Comparison of ENCODE assay signal across 38 cellular contexts in the genomic region with DNA sequence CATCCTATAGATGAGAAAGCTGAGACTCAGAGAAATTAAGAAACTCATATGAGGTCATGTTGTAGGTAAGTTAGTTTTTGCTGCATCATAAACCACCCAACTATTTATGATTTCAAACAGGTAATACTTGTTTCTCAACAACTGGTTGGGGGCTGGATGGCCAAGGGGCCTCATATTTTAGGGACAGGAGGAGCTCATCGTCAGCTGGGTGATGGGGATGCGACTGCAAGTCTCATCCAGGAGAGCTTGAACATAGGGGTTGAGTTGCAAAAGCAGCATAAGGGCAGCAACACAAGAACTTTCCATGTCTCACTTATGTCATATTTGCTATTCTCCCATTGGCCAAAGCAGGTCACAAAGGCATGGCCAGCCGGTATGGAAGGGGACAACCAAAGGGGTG. TPM values are rescaled to one million over a fixed set of nuclear protein-coding genes. Genes with fewer than 3 reads are reported as not detected.
"Had no signal": no experiment of that assay in that cellular context is flagged by ENCODE, and none has a peak within 500 bp of the region (broad histone marks: within the 10 kb centered on the region; RNA-seq: fewer than 3 reads in every experiment).

No MANE protein-coding gene starts in this region.

- H3K27ac Mint-ChIP-seq: activated B cell treated with CpG ODN at 0.5 μM for 24 hours; activated CD4-positive, alpha-beta memory T cell treated with anti-CD3 and anti-CD28 coated beads, Interleukin-2, amount 10 ng/mL, durations not matched to agents 7 days and 5 days; activated CD4-positive, alpha-beta T cell treated with anti-CD3 and anti-CD28 coated beads, Interleukin-2, amount 10 ng/mL, durations not matched to agents 7 days and 5 days; activated CD8-positive, alpha-beta memory T cell treated with anti-CD3 and anti-CD28 coated beads, Interleukin-2, amount 10 ng/mL, durations not matched to agents 7 days and 5 days; activated CD8-positive, alpha-beta T cell treated with anti-CD3 and anti-CD28 coated beads, Interleukin-2, amount 10 ng/mL, durations not matched to agents 7 days and 5 days; activated naive CD4-positive, alpha-beta T cell treated with anti-CD3 and anti-CD28 coated beads for 36 hours; activated naive CD4-positive, alpha-beta T cell treated with anti-CD3 and anti-CD28 coated beads, Interleukin-2, amount 50 U/mL, for 72 hours; activated naive CD8-positive, alpha-beta T cell treated with anti-CD3 and anti-CD28 coated beads for 36 hours; activated T-cell treated with anti-CD3 and anti-CD28 coated beads, Interleukin-2, amount 50 U/mL, for 24 hours; activated T-cell treated with anti-CD3 and anti-CD28 coated beads, Interleukin-2, amount 50 U/mL, for 72 hours; activated T-helper 1 cell treated with anti-CD3 and anti-CD28 coated beads, Interleukin-12 subunit alpha, Interleukin-12 subunit beta, Interleukin-2, Interleukin-4 antibody, amounts not matched to agents 30 ng/mL and 10 ng/mL and 1 ng/mL, durations not matched to agents 14 hours and 24 hours and 36 hours; activated T-helper 17 cell treated with anti-CD3 and anti-CD28 coated beads, Interleukin-2, amount 50 U/mL, for 72 hours; T-helper 1 cell treated with Interleukin-12 subunit alpha and Interleukin-12 subunit beta and Interleukin-4 antibody, amounts not matched to agents 30 μg/mL and 1 μg/mL, for 36 hours; T-helper 2 cell treated with Interferon-gamma antibody and Interleukin-4, amounts not matched to agents 5 μg/mL and 100 μg/mL, for 36 hours had no signal

- H3K4me3 ChIP-seq: adrenal gland, body of pancreas, breast epithelium had no signal

- H3K27ac ChIP-seq: adrenal gland, body of pancreas, brain microvascular endothelial cell, breast epithelium, VCaP had no signal

- DNase-seq: activated B cell treated with CpG ODN at 0.5 μM for 24 hours; activated CD4-positive, alpha-beta memory T cell treated with anti-CD3 and anti-CD28 coated beads, Interleukin-2, amount 10 ng/mL, durations not matched to agents 7 days and 5 days; activated CD4-positive, alpha-beta T cell treated with anti-CD3 and anti-CD28 coated beads for 4 hours; activated CD4-positive, alpha-beta T cell treated with anti-CD3 and anti-CD28 coated beads, Interleukin-2, amount 10 ng/mL, durations not matched to agents 7 days and 5 days; activated CD4-positive, alpha-beta T cell treated with anti-CD3 and anti-CD28 coated beads, Interleukin-2, amount 50 U/mL, for 48 hours; activated CD4-positive, CD25-positive, alpha-beta regulatory T cell treated with anti-CD3 and anti-CD28 coated beads, Interleukin-2, amount 50 U/mL, for 72 hours; activated CD8-positive, alpha-beta memory T cell treated with anti-CD3 and anti-CD28 coated beads for 24 hours; activated CD8-positive, alpha-beta memory T cell treated with anti-CD3 and anti-CD28 coated beads, Interleukin-2, amount 10 ng/mL, durations not matched to agents 7 days and 5 days; activated CD8-positive, alpha-beta memory T cell treated with anti-CD3 and anti-CD28 coated beads, Interleukin-2, amount 50 U/mL, for 48 hours; activated CD8-positive, alpha-beta T cell treated with anti-CD3 and anti-CD28 coated beads, Interleukin-2, amount 10 ng/mL, durations not matched to agents 7 days and 5 days; activated effector memory CD4-positive, alpha-beta T cell treated with anti-CD3 and anti-CD28 coated beads, Interleukin-2, amount 50 U/mL, for 16 hours; activated gamma-delta T cell treated with Interleukin-2 at 50 U/mL for 16 hours; activated naive CD4-positive, alpha-beta T cell; activated naive CD4-positive, alpha-beta T cell treated with anti-CD3 and anti-CD28 coated beads for 36 hours; activated naive CD4-positive, alpha-beta T cell treated with anti-CD3 and anti-CD28 coated beads, Interleukin-2, amount 50 U/mL, for 16 hours; activated naive CD8-positive, alpha-beta T cell treated with anti-CD3 and anti-CD28 coated beads for 36 hours; activated T-cell treated with anti-CD3 and anti-CD28 coated beads, Interleukin-2, amount 50 U/mL, for 24 hours; activated T-cell treated with anti-CD3 and anti-CD28 coated beads, Interleukin-2, amount 50 U/mL, for 72 hours; adrenal gland; amniotic stem cell; aorta; body of pancreas; brain microvascular endothelial cell; central memory CD4-positive, alpha-beta T cell; T-helper 1 cell; T-helper 2 cell; T-helper 9 cell had no signal

- H3K36me3 ChIP-seq: adrenal gland, brain microvascular endothelial cell, breast epithelium had no signal

- H3K27me3 Mint-ChIP-seq: activated B cell treated with CpG ODN at 0.5 μM for 24 hours; activated CD4-positive, alpha-beta memory T cell treated with anti-CD3 and anti-CD28 coated beads, Interleukin-2, amount 10 ng/mL, durations not matched to agents 7 days and 5 days; activated CD4-positive, alpha-beta T cell treated with anti-CD3 and anti-CD28 coated beads, Interleukin-2, amount 10 ng/mL, durations not matched to agents 7 days and 5 days; activated CD8-positive, alpha-beta memory T cell treated with anti-CD3 and anti-CD28 coated beads, Interleukin-2, amount 10 ng/mL, durations not matched to agents 7 days and 5 days; activated naive CD8-positive, alpha-beta T cell treated with anti-CD3 and anti-CD28 coated beads for 36 hours; activated T-cell treated with anti-CD3 and anti-CD28 coated beads, Interleukin-2, amount 50 U/mL, for 24 hours; activated T-helper 17 cell treated with anti-CD3 and anti-CD28 coated beads, Interleukin-2, amount 50 U/mL, for 72 hours had no signal

- H3K9me3 Mint-ChIP-seq: activated T-cell treated with anti-CD3 and anti-CD28 coated beads, Interleukin-2, amount 50 U/mL, for 24 hours; activated T-helper 1 cell treated with anti-CD3 and anti-CD28 coated beads, Interleukin-12 subunit alpha, Interleukin-12 subunit beta, Interleukin-2, Interleukin-4 antibody, amounts not matched to agents 30 ng/mL and 10 ng/mL and 1 ng/mL, durations not matched to agents 14 hours and 24 hours and 36 hours; activated T-helper 17 cell treated with anti-CD3 and anti-CD28 coated beads, Interleukin-2, amount 50 U/mL, for 72 hours; T-helper 1 cell treated with Interleukin-12 subunit alpha and Interleukin-12 subunit beta and Interleukin-4 antibody, amounts not matched to agents 30 μg/mL and 1 μg/mL, for 36 hours had no signal

- H3K4me3 Mint-ChIP-seq: activated B cell treated with CpG ODN at 0.5 μM for 24 hours; activated CD4-positive, alpha-beta memory T cell treated with anti-CD3 and anti-CD28 coated beads, Interleukin-2, amount 10 ng/mL, durations not matched to agents 7 days and 5 days; activated CD4-positive, alpha-beta T cell treated with anti-CD3 and anti-CD28 coated beads, Interleukin-2, amount 10 ng/mL, durations not matched to agents 7 days and 5 days; activated CD8-positive, alpha-beta memory T cell treated with anti-CD3 and anti-CD28 coated beads, Interleukin-2, amount 10 ng/mL, durations not matched to agents 7 days and 5 days; activated CD8-positive, alpha-beta T cell treated with anti-CD3 and anti-CD28 coated beads, Interleukin-2, amount 10 ng/mL, durations not matched to agents 7 days and 5 days; activated naive CD4-positive, alpha-beta T cell treated with anti-CD3 and anti-CD28 coated beads for 36 hours; activated naive CD8-positive, alpha-beta T cell treated with anti-CD3 and anti-CD28 coated beads for 36 hours; activated T-cell treated with anti-CD3 and anti-CD28 coated beads, Interleukin-2, amount 50 U/mL, for 24 hours; activated T-cell treated with anti-CD3 and anti-CD28 coated beads, Interleukin-2, amount 50 U/mL, for 72 hours; activated T-helper 1 cell treated with anti-CD3 and anti-CD28 coated beads, Interleukin-12 subunit alpha, Interleukin-12 subunit beta, Interleukin-2, Interleukin-4 antibody, amounts not matched to agents 30 ng/mL and 10 ng/mL and 1 ng/mL, durations not matched to agents 14 hours and 24 hours and 36 hours; activated T-helper 17 cell treated with anti-CD3 and anti-CD28 coated beads, Interleukin-2, amount 50 U/mL, for 72 hours; T-helper 1 cell treated with Interleukin-12 subunit alpha and Interleukin-12 subunit beta and Interleukin-4 antibody, amounts not matched to agents 30 μg/mL and 1 μg/mL, for 36 hours; T-helper 2 cell treated with Interferon-gamma antibody and Interleukin-4, amounts not matched to agents 5 μg/mL and 100 μg/mL, for 36 hours had no signal

- H3K4me1 ChIP-seq: adrenal gland, breast epithelium had no signal

- ATAC-seq: activated CD8-positive, alpha-beta memory T cell treated with anti-CD3 and anti-CD28 coated beads, Interleukin-2, amount 10 ng/mL, durations not matched to agents 7 days and 5 days; activated CD8-positive, alpha-beta T cell treated with anti-CD3 and anti-CD28 coated beads, Interleukin-2, amount 10 ng/mL, durations not matched to agents 7 days and 5 days; activated naive CD4-positive, alpha-beta T cell treated with anti-CD3 and anti-CD28 coated beads, Interleukin-2, amount 50 U/mL, for 72 hours; activated T-cell treated with anti-CD3 and anti-CD28 coated beads, Interleukin-2, amount 50 U/mL, for 72 hours; activated T-helper 17 cell treated with anti-CD3 and anti-CD28 coated beads, Interleukin-2, amount 50 U/mL, for 72 hours; body of pancreas had no signal

- H3K27me3 ChIP-seq: adrenal gland, body of pancreas, brain microvascular endothelial cell, breast epithelium had no signal

- H3K9me3 ChIP-seq: adrenal gland, body of pancreas, breast epithelium had no signal

- FAIRE-seq: astrocyte, TTC549 had no signal

RNA-seq across cellular contexts. Expression of a gene that starts 3.6 kb away (rescaled TPM):
- total RNA-seq: body of pancreas, breast epithelium, cardiac septum, cerebellum had no signal
- polyA plus RNA-seq: adrenal gland, aorta had no signal

RNA-seq across cellular contexts. Expression of a gene that starts 47.6 kb away (rescaled TPM):
- total RNA-seq: activated B cell treated with CpG ODN at 0.5 μM for 24 hours; activated CD4-positive, alpha-beta memory T cell treated with anti-CD3 and anti-CD28 coated beads, Interleukin-2, amount 10 ng/mL, durations not matched to agents 7 days and 5 days; activated CD4-positive, alpha-beta T cell treated with anti-CD3 and anti-CD28 coated beads, Interleukin-2, amount 10 ng/mL, durations not matched to agents 7 days and 5 days; activated CD8-positive, alpha-beta memory T cell treated with anti-CD3 and anti-CD28 coated beads, Interleukin-2, amount 10 ng/mL, durations not matched to agents 7 days and 5 days; activated CD8-positive, alpha-beta T cell treated with anti-CD3 and anti-CD28 coated beads, Interleukin-2, amount 10 ng/mL, durations not matched to agents 7 days and 5 days; activated naive CD4-positive, alpha-beta T cell treated with anti-CD3 and anti-CD28 coated beads for 36 hours; activated naive CD4-positive, alpha-beta T cell treated with anti-CD3 and anti-CD28 coated beads, Interleukin-2, amount 50 U/mL, for 72 hours; activated naive CD8-positive, alpha-beta T cell treated with anti-CD3 and anti-CD28 coated beads for 36 hours; activated T-cell treated with anti-CD3 and anti-CD28 coated beads, Interleukin-2, amount 50 U/mL, for 72 hours; activated T-helper 1 cell treated with anti-CD3 and anti-CD28 coated beads, Interleukin-12 subunit alpha, Interleukin-12 subunit beta, Interleukin-2, Interleukin-4 antibody, amounts not matched to agents 30 ng/mL and 10 ng/mL and 1 ng/mL, durations not matched to agents 14 hours and 24 hours and 36 hours; activated T-helper 17 cell treated with anti-CD3 and anti-CD28 coated beads, Interleukin-2, amount 50 U/mL, for 72 hours; aorta; astrocyte; body of pancreas had no signal
